Comparison of ENCODE assay signal across 1 cellular context in the genomic region with DNA sequence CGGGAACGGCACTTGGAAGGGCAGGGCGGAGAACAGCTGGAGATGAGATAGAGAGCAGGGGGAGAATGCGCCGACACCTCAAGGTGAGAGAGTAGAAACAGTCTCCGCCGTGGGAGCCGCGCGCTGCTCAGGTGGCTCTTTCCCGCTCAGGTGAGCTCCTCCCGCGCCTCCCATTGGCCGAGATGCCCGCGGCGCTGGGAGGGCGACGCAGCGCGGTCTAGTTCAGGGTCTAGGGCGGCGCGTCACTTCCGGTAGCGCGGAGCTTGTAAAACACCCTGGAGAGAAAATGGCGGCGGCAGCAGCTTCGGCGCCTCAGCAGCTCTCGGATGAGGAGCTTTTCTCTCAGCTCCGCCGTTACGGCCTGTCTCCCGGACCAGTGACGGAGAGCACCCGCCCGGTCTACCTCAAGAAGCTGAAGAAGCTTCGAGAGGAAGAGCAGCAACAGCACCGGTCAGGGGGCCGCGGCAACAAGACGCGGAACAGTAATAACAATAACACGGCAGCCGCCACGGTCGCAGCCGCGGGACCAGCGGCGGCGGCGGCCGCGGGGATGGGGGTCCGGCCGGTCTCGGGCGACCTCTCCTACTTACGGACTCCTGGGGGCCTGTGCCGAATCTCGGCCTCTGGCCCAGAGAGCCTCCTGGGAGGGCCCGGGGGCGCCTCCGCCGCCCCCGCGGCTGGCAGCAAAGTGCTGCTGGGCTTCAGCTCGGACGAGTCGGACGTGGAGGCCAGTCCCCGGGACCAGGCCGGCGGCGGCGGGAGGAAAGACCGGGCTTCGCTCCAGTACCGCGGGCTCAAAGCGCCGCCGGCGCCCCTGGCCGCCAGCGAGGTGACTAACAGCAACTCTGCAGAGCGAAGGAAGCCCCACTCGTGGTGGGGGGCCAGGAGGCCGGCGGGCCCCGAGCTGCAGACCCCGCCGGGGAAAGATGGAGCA.
TF ChIP-seq lines count a peak whose summit lies in the region.

A gene (plus strand): TSS at position 273 of the 934 bp plus-strand sequence. CDS start 14 bp downstream, at position 287.

TF ChIP-seq in HepG2, 621 proteins besides CTCF, POLR2A, EP300 and RAD21 (continued from another document and continues in another):
- peak; percentile 95; the same call in 1 of the 2 replicates for TF ChIP-seq SETDB1 (CRISPR knock-in tag; IDR thresholded peaks at IDR 0.05; ENCODE audit: borderline replicate concordance)
- peak; percentile 97 for TF ChIP-seq MEIS2 (CRISPR knock-in tag; IDR thresholded peaks at IDR 0.05)
- TF ChIP-seq HHEX (CRISPR knock-in tag; IDR thresholded peaks at IDR 0.05): 0 out of 2 replicates have a peak, but pooled peaks have one; percentile 24
- TF ChIP-seq, protein P1, sequence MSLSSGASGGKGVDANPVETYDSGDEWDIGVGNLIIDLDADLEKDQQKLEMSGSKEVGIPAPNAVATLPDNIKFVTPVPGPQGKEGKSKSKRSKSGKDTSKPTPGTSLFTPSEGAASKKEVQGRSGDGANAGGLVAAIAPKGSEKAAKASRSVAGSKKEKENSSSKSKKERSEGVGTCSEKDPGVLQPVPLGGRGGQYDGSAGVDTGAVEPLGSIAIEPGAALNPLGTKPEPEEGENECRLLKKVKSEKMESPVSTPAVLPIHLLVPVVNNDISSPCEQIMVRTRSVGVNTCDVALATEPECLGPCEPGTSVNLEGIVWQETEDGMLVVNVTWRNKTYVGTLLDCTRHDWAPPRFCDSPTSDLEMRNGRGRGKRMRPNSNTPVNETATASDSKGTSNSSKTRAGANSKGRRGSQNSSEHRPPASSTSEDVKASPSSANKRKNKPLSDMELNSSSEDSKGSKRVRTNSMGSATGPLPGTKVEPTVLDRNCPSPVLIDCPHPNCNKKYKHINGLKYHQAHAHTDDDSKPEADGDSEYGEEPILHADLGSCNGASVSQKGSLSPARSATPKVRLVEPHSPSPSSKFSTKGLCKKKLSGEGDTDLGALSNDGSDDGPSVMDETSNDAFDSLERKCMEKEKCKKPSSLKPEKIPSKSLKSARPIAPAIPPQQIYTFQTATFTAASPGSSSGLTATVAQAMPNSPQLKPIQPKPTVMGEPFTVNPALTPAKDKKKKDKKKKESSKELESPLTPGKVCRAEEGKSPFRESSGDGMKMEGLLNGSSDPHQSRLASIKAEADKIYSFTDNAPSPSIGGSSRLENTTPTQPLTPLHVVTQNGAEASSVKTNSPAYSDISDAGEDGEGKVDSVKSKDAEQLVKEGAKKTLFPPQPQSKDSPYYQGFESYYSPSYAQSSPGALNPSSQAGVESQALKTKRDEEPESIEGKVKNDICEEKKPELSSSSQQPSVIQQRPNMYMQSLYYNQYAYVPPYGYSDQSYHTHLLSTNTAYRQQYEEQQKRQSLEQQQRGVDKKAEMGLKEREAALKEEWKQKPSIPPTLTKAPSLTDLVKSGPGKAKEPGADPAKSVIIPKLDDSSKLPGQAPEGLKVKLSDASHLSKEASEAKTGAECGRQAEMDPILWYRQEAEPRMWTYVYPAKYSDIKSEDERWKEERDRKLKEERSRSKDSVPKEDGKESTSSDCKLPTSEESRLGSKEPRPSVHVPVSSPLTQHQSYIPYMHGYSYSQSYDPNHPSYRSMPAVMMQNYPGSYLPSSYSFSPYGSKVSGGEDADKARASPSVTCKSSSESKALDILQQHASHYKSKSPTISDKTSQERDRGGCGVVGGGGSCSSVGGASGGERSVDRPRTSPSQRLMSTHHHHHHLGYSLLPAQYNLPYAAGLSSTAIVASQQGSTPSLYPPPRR (CRISPR knock-in tag; IDR thresholded peaks at IDR 0.05; ENCODE audit: borderline replicate concordance): peak; percentile 81
- peak; percentile 98 for TF ChIP-seq ZSCAN21 (CRISPR knock-in tag; IDR thresholded peaks at IDR 0.05; ENCODE audit: borderline replicate concordance)
- peak; percentile 100 for TF ChIP-seq ZNF451 (CRISPR knock-in tag; IDR thresholded peaks at IDR 0.05)
- no peak for TF ChIP-seq ZKSCAN1 (IDR thresholded peaks at IDR 0.05; ENCODE audit: low read length)
- TF ChIP-seq ZNF329 (CRISPR knock-in tag; IDR thresholded peaks at IDR 0.05; ENCODE audit: low read depth): peak; percentile 95
- peak; percentile 99 for TF ChIP-seq CHCHD3 (CRISPR knock-in tag; IDR thresholded peaks at IDR 0.05)
- TF ChIP-seq, protein P2, sequence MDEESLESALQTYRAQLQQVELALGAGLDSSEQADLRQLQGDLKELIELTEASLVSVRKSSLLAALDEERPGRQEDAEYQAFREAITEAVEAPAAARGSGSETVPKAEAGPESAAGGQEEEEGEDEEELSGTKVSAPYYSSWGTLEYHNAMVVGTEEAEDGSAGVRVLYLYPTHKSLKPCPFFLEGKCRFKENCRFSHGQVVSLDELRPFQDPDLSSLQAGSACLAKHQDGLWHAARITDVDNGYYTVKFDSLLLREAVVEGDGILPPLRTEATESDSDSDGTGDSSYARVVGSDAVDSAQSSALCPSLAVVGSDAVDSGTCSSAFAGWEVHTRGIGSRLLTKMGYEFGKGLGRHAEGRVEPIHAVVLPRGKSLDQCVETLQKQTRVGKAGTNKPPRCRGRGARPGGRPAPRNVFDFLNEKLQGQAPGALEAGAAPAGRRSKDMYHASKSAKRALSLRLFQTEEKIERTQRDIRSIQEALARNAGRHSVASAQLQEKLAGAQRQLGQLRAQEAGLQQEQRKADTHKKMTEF (CRISPR knock-in tag; IDR thresholded peaks at IDR 0.05): peak; percentile 97
- peak; percentile 93; the same call in 1 of the 2 replicates for TF ChIP-seq ZZZ3 (CRISPR knock-in tag; IDR thresholded peaks at IDR 0.05; ENCODE audit: borderline replicate concordance)
- peak; percentile 95 for TF ChIP-seq KLF12 (CRISPR knock-in tag; IDR thresholded peaks at IDR 0.05; ENCODE audit: borderline replicate concordance)
- peak; percentile 65; the same call in 1 of the 2 replicates for TF ChIP-seq ZNF556 (CRISPR knock-in tag; IDR thresholded peaks at IDR 0.05; ENCODE audit: borderline replicate concordance)
- TF ChIP-seq NRL (CRISPR knock-in tag; IDR thresholded peaks at IDR 0.05; ENCODE audit: borderline replicate concordance): peak; percentile 100
- TF ChIP-seq IKZF1 (IDR thresholded peaks at IDR 0.05): no peak
- TF ChIP-seq, protein P3, sequence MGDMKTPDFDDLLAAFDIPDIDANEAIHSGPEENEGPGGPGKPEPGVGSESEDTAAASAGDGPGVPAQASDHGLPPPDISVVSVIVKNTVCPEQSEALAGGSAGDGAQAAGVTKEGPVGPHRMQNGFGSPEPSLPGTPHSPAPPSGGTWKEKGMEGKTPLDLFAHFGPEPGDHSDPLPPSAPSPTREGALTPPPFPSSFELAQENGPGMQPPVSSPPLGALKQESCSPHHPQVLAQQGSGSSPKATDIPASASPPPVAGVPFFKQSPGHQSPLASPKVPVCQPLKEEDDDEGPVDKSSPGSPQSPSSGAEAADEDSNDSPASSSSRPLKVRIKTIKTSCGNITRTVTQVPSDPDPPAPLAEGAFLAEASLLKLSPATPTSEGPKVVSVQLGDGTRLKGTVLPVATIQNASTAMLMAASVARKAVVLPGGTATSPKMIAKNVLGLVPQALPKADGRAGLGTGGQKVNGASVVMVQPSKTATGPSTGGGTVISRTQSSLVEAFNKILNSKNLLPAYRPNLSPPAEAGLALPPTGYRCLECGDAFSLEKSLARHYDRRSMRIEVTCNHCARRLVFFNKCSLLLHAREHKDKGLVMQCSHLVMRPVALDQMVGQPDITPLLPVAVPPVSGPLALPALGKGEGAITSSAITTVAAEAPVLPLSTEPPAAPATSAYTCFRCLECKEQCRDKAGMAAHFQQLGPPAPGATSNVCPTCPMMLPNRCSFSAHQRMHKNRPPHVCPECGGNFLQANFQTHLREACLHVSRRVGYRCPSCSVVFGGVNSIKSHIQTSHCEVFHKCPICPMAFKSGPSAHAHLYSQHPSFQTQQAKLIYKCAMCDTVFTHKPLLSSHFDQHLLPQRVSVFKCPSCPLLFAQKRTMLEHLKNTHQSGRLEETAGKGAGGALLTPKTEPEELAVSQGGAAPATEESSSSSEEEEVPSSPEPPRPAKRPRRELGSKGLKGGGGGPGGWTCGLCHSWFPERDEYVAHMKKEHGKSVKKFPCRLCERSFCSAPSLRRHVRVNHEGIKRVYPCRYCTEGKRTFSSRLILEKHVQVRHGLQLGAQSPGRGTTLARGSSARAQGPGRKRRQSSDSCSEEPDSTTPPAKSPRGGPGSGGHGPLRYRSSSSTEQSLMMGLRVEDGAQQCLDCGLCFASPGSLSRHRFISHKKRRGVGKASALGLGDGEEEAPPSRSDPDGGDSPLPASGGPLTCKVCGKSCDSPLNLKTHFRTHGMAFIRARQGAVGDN (CRISPR knock-in tag; IDR thresholded peaks at IDR 0.05): peak; percentile 100
- TF ChIP-seq NFKB2 (CRISPR knock-in tag; IDR thresholded peaks at IDR 0.05; ENCODE audit: borderline replicate concordance): peak; percentile 100
- TF ChIP-seq, protein P4, sequence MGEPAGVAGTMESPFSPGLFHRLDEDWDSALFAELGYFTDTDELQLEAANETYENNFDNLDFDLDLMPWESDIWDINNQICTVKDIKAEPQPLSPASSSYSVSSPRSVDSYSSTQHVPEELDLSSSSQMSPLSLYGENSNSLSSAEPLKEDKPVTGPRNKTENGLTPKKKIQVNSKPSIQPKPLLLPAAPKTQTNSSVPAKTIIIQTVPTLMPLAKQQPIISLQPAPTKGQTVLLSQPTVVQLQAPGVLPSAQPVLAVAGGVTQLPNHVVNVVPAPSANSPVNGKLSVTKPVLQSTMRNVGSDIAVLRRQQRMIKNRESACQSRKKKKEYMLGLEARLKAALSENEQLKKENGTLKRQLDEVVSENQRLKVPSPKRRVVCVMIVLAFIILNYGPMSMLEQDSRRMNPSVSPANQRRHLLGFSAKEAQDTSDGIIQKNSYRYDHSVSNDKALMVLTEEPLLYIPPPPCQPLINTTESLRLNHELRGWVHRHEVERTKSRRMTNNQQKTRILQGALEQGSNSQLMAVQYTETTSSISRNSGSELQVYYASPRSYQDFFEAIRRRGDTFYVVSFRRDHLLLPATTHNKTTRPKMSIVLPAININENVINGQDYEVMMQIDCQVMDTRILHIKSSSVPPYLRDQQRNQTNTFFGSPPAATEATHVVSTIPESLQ (CRISPR knock-in tag; conservative IDR thresholded peaks at IDR 0.05): peak; percentile 88; the same call in 1 of the 2 replicates
- TF ChIP-seq, protein P5, sequence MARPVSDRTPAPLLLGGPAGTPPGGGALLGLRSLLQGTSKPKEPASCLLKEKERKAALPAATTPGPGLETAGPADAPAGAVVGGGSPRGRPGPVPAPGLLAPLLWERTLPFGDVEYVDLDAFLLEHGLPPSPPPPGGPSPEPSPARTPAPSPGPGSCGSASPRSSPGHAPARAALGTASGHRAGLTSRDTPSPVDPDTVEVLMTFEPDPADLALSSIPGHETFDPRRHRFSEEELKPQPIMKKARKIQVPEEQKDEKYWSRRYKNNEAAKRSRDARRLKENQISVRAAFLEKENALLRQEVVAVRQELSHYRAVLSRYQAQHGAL (CRISPR knock-in tag; IDR thresholded peaks at IDR 0.05; ENCODE audit: not compliant biosample characterization): peak; percentile 97
- peak; percentile 100 for TF ChIP-seq ZNF709 (CRISPR knock-in tag; IDR thresholded peaks at IDR 0.05)
- no peak for TF ChIP-seq PCBP2 (optimal IDR thresholded peaks at IDR 0.05; ENCODE audit: low read depth, low read length, poor library complexity, severe bottlenecking)
- TF ChIP-seq MBD4 (IDR thresholded peaks at IDR 0.05; ENCODE audit: borderline replicate concordance, low read length): no peak
- TF ChIP-seq IRF2 (CRISPR knock-in tag; IDR thresholded peaks at IDR 0.05): peak; percentile 91; the same call in 1 of the 2 replicates
- TF ChIP-seq CHD4 (IDR thresholded peaks at IDR 0.05; ENCODE audit: borderline replicate concordance, low read length): no peak
- peak; percentile 99 for TF ChIP-seq SMAD9 (CRISPR knock-in tag; IDR thresholded peaks at IDR 0.05)
- TF ChIP-seq ZKSCAN8 (CRISPR knock-in tag; IDR thresholded peaks at IDR 0.05; ENCODE audit: borderline replicate concordance): 0 out of 2 replicates have a peak, but pooled peaks have one; percentile 73
- no peak for TF ChIP-seq CBX2 (IDR thresholded peaks at IDR 0.05; ENCODE audit: low read depth, low read length)
- TF ChIP-seq CBX2 (CRISPR knock-in tag; IDR thresholded peaks at IDR 0.05; ENCODE audit: low read depth): peak; percentile 94
- TF ChIP-seq SOX6 (IDR thresholded peaks at IDR 0.05): no peak
- TF ChIP-seq SOX6 (CRISPR knock-in tag; IDR thresholded peaks at IDR 0.05): peak; percentile 61
- no peak for TF ChIP-seq SRF (IDR thresholded peaks at IDR 0.05; ENCODE audit: low read depth, low read length)
- 0 out of 2 replicates have a peak, but pooled peaks have one; percentile 53 for TF ChIP-seq MLLT10 (CRISPR knock-in tag; IDR thresholded peaks at IDR 0.05)
- TF ChIP-seq, protein P6, sequence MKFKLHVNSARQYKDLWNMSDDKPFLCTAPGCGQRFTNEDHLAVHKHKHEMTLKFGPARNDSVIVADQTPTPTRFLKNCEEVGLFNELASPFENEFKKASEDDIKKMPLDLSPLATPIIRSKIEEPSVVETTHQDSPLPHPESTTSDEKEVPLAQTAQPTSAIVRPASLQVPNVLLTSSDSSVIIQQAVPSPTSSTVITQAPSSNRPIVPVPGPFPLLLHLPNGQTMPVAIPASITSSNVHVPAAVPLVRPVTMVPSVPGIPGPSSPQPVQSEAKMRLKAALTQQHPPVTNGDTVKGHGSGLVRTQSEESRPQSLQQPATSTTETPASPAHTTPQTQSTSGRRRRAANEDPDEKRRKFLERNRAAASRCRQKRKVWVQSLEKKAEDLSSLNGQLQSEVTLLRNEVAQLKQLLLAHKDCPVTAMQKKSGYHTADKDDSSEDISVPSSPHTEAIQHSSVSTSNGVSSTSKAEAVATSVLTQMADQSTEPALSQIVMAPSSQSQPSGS (CRISPR knock-in tag; IDR thresholded peaks at IDR 0.05): peak; percentile 88
- peak; percentile 92 for TF ChIP-seq ZNF317 (CRISPR knock-in tag; IDR thresholded peaks at IDR 0.05)
- TF ChIP-seq, protein P7, sequence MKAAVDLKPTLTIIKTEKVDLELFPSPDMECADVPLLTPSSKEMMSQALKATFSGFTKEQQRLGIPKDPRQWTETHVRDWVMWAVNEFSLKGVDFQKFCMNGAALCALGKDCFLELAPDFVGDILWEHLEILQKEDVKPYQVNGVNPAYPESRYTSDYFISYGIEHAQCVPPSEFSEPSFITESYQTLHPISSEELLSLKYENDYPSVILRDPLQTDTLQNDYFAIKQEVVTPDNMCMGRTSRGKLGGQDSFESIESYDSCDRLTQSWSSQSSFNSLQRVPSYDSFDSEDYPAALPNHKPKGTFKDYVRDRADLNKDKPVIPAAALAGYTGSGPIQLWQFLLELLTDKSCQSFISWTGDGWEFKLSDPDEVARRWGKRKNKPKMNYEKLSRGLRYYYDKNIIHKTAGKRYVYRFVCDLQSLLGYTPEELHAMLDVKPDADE (CRISPR knock-in tag; IDR thresholded peaks at IDR 0.05): peak; percentile 99
- TF ChIP-seq FOXA3 (CRISPR knock-in tag; IDR thresholded peaks at IDR 0.05): peak; percentile 69; the same call in 1 of the 2 replicates
- TF ChIP-seq RARG (CRISPR knock-in tag; IDR thresholded peaks at IDR 0.05; ENCODE audit: low read depth): no peak; the same call in 1 of the 2 replicates
- peak; percentile 94 for TF ChIP-seq ZNF335 (CRISPR knock-in tag; IDR thresholded peaks at IDR 0.05)
- peak; percentile 78; the same call in 1 of the 2 replicates for TF ChIP-seq ZNF550 (CRISPR knock-in tag; IDR thresholded peaks at IDR 0.05; ENCODE audit: borderline replicate concordance)
